Comparison of ENCODE assay signal across 26 cellular contexts in the genomic region with DNA sequence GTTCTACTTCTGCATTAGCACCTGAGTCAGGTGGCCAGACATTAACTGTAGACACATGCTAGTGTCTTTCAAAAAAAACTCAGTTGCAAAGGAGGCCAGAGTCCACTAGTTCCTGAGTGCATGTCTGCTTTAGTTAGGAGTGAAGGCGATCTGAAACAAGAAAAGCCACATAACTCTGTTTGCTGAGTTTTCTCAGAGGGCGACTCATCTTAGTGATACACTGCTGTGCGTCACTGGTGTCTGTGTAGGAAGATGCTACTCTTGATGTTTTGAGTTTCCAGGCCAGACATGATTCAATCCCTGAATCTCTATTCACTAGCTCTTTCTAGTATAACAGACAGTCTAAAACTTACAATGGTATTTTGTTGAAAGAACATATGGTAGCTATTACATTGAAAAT.
DNase-seq lines count a peak whose midpoint lies in the region; ATAC-seq and TF ChIP-seq lines count a peak whose summit lies in the region.
"Had no signal": no experiment of that assay in that cellular context is flagged by ENCODE, and none has a peak within 500 bp of the region (broad histone marks: within the 10 kb centered on the region; RNA-seq: fewer than 3 reads in every experiment).

No MANE protein-coding gene starts in this region.

- no peak overlapping the region for H2AFZ ChIP-seq in IMR-90 (replicated peaks; ENCODE audit: low read length, poor library complexity)

- no peaks in the 10 kb centered on the region for H3K27me3 ChIP-seq in AG04450 (ENCODE audit: control insufficient read depth, insufficient read depth, low read length)
- H3K27me3 ChIP-seq in IMR-90 (ENCODE audit: control insufficient read depth, insufficient read depth, low read length), result no peaks in the 10 kb centered on the region
- H3K27me3 ChIP-seq in brain microvascular endothelial cell (replicated peaks), result no peaks in the 10 kb centered on the region
- H3K27me3 ChIP-seq in foreskin keratinocyte, result peaks cover 24% of the 10 kb centered on the region
- H3K27me3 ChIP-seq: gastrocnemius medialis, ovary had no signal

- TF ChIP-seq POLR2A in IMR-90 (IDR thresholded peaks at IDR 0.05; ENCODE audit: low read depth, low read length), result no peak

- H2BK15ac ChIP-seq in IMR-90 (ENCODE audit: low read depth, low read length), result no peak overlapping the region

- WGBS in IMR-90 (ENCODE audit: extremely low coverage in 2 of 2, insufficient read length in 1 of 2), 2 experiments, result no CpG with 5 or more reads among the region's 3 CpGs

- H3K4ac ChIP-seq in IMR-90 (ENCODE audit: low read depth, low read length), result peak overlapping the region; percentile 29; the same call in 1 of the 2 replicates

- BruUV-seq in IMR-90 (replicated peaks; lab: Mats Ljungman, UMichigan), result no TSS peak

- peak overlapping the region; percentile 77; the same call in 1 of the 2 replicates for H3K14ac ChIP-seq in IMR-90 (replicated peaks; ENCODE audit: low read depth, low read length)

- 0 out of 2 replicates have a peak, but pooled peaks cover 2% of the 10 kb centered on the region for H3K4me1 ChIP-seq in IMR-90 (ENCODE audit: control insufficient read depth, insufficient read depth, low read length)
- H3K4me1 ChIP-seq in foreskin keratinocyte, result no peaks in the 10 kb centered on the region
- H3K4me1 ChIP-seq: gastrocnemius medialis had no signal

- peak overlapping the region; percentile 53; the same call in 1 of the 2 replicates for H2BK120ac ChIP-seq in IMR-90 (ENCODE audit: low read depth, low read length)

- no peaks in the 10 kb centered on the region for H3K79me1 ChIP-seq in IMR-90 (ENCODE audit: low read depth in 1 of 2, low read length in 2 of 2)

- H3K4me3 ChIP-seq in AG04450 (ENCODE audit: low read depth, low read length), result no peak overlapping the region
- H3K4me3 ChIP-seq in IMR-90 (ENCODE audit: insufficient read depth, low read depth, low read length), result no peak overlapping the region
- H3K4me3 ChIP-seq in brain microvascular endothelial cell (ENCODE audit: low read depth, low read length), result no peak overlapping the region
- H3K4me3 ChIP-seq: gastrocnemius medialis, K562, ovary had no signal

- TF ChIP-seq CTCF in AG04450 (IDR thresholded peaks at IDR 0.05; ENCODE audit: low read depth, low read length) (no peak), IMR-90 (conservative IDR thresholded peaks at IDR 0.05; ENCODE audit: low read depth, low read length) (no peak), brain microvascular endothelial cell (IDR thresholded peaks at IDR 0.05; ENCODE audit: low read depth, low read length, missing control alignments) (no peak), foreskin keratinocyte (conservative IDR thresholded peaks at IDR 0.05) (no peak)

- no peak overlapping the region for H3K56ac ChIP-seq in IMR-90 (ENCODE audit: extremely low read depth, insufficient read depth, low read length)

- H3K9me3 ChIP-seq in AG04450 (ENCODE audit: control insufficient read depth, insufficient read depth, low read length), result no peaks in the 10 kb centered on the region
- H3K9me3 ChIP-seq in IMR-90 (ENCODE audit: control insufficient read depth, insufficient read depth, low read length), result no peaks in the 10 kb centered on the region
- H3K9me3 ChIP-seq: gastrocnemius medialis, ovary had no signal

- H4K5ac ChIP-seq in IMR-90 (ENCODE audit: low read depth, low read length), result no peak overlapping the region

- no peaks in the 10 kb centered on the region for H3K36me3 ChIP-seq in IMR-90 (ENCODE audit: control insufficient read depth, insufficient read depth, low read length)
- H3K36me3 ChIP-seq in brain microvascular endothelial cell (replicated peaks), result no peaks in the 10 kb centered on the region
- H3K36me3 ChIP-seq: gastrocnemius medialis, ovary had no signal

- no peaks in the 10 kb centered on the region for H4K20me1 ChIP-seq in IMR-90 (ENCODE audit: insufficient read depth, low read length)

- no peak overlapping the region for H3K27ac ChIP-seq in AG04450 (ENCODE audit: low read depth, low read length)
- H3K27ac ChIP-seq in IMR-90 (ENCODE audit: insufficient read depth, low read length), result no peak overlapping the region
- no peak overlapping the region for H3K27ac ChIP-seq in brain microvascular endothelial cell
- H3K27ac ChIP-seq in foreskin keratinocyte, result no peak overlapping the region
- H3K27ac ChIP-seq: gastrocnemius medialis, ovary had no signal

- H3K4me2 ChIP-seq in IMR-90 (ENCODE audit: low read depth, low read length), result peak overlapping the region; percentile 21; the same call in 1 of the 2 replicates

- in situ Hi-C loops in IMR-90 (cut with MboI; ENCODE audit: low sequenced_read_pairs), result no loop called here
- in situ Hi-C loops in brain microvascular endothelial cell (cut with HindIII; ENCODE audit: low pct_ligation_motif_present, low sequenced_read_pairs), result no loop called here

- H3K23ac ChIP-seq in IMR-90 (ENCODE audit: low read depth, low read length), result peak overlapping the region; percentile 63

- peak overlapping the region in 1 of 2 experiments; percentile 11; a peak in 1 of 4 replicates for H4K8ac ChIP-seq in IMR-90 (ENCODE audit: low read depth in 2 of 2, low read length in 2 of 2)

- intact Hi-C loops in IMR-90 (cut with micrococcal nuclease), result no loop called here

- CTCF ChIA-PET in AG04450 (lab: Charles Lee), result no interaction called here
- CTCF ChIA-PET in IMR-90 (lab: Yijun Ruan, JAX), result no interaction called here

- POLR2A ChIA-PET in AG04450 (lab: Yijun Ruan, JAX) (no interaction called here), IMR-90 (lab: Charles Lee; ENCODE audit: unreplicated experiment) (no interaction called here)

- H3K18ac ChIP-seq in IMR-90 (ENCODE audit: low read depth, low read length), result no peak overlapping the region

- no peak for TF ChIP-seq RAD21 in IMR-90 (IDR thresholded peaks at IDR 0.05; ENCODE audit: low read length)

- H3K9me1 ChIP-seq in IMR-90 (ENCODE audit: insufficient read depth, low read length), result peaks cover 3% of the 10 kb centered on the region; the same call in 1 of the 2 replicates

- dilution Hi-C loops in IMR-90 (cut with HindIII; ENCODE audit: low sequenced_read_pairs, unreplicated experiment), result no loop called here

- peak overlapping the region; percentile 41 for H2BK5ac ChIP-seq in IMR-90 (ENCODE audit: low read depth, low read length, poor library complexity, severe bottlenecking)

- H4K91ac ChIP-seq in IMR-90 (ENCODE audit: insufficient read depth, low read depth, low read length), result no peak overlapping the region

- peak overlapping the region; percentile 55 for H2BK20ac ChIP-seq in IMR-90 (ENCODE audit: low read depth, low read length)

- 0 out of 2 replicates have a peak overlapping the region, but pooled peaks have one; percentile 4 for H2AK5ac ChIP-seq in IMR-90 (ENCODE audit: low read depth, low read length)

- H2AK9ac ChIP-seq in IMR-90 (replicated peaks; ENCODE audit: low read depth, low read length, poor library complexity), result no peak overlapping the region

- ATAC-seq in IMR-90 (ENCODE audit: low read depth) (peak; percentile 92), foreskin keratinocyte (peak; percentile 71)
- ATAC-seq: activated CD4-positive, alpha-beta T cell treated with anti-CD3 and anti-CD28 coated beads for 36 hours; gastrocnemius medialis; K562; left lobe of liver had no signal

- DNase-seq in AG04450 (ENCODE audit: low read depth, low spot score) (peak; percentile 13), IMR-90 (peak; percentile 88), brain microvascular endothelial cell (peak; percentile 5), foreskin keratinocyte (peak; percentile 20 to 47), pons (ENCODE audit: low spot score) (no peak), SK-N-DZ (ENCODE audit: low spot score) (no peak), NCI-H2171 (lab: John Stamatoyannopoulos, UW) (no peak), hippocampal formation (lab: John Stamatoyannopoulos, UW) (no peak)
- DNase-seq: 8988T; activated CD4-positive, alpha-beta T cell treated with anti-CD3 and anti-CD28 coated beads for 36 hours; activated CD8-positive, alpha-beta memory T cell treated with anti-CD3 and anti-CD28 coated beads for 24 hours; activated effector memory CD4-positive, alpha-beta T cell treated with Interleukin-2 at 50 U/mL for 16 hours; activated T-cell treated with anti-CD3 and anti-CD28 coated beads for 4 hours; CD4-positive, alpha-beta T cell; cortex of kidney; DND-41; effector memory CD4-positive, alpha-beta T cell; erythroblast; gastrocnemius medialis; NCI-H2029 treated with DMSO at 0.1 percent for 48 hours; NCI-H226; ovary; SHP77 treated with DMSO at 0.1 percent for 48 hours; stimulated activated naive CD4-positive, alpha-beta T cell had no signal

- H3K9ac ChIP-seq in IMR-90 (ENCODE audit: low read depth, low read length), result no peak overlapping the region

TF ChIP-seq in IMR-90, 13 proteins besides CTCF, POLR2A, EP300 and RAD21:
- TF ChIP-seq RFX5 (IDR thresholded peaks at IDR 0.05; ENCODE audit: low read depth, low read length) (no peak), FOS (IDR thresholded peaks at IDR 0.05; ENCODE audit: low read depth, low read length) (peak; percentile 27; the same call in 1 of the 2 replicates)

Comparison
In these comparisons a context has a peak if more than half of its experiments do, and no peak if none do; other contexts are left out.
1. DNase-seq: peak in AG04450 (single experiment), IMR-90 (single experiment), brain microvascular endothelial cell (single experiment) and foreskin keratinocyte (2 of 2); none in pons (single experiment), SK-N-DZ (single experiment), NCI-H2171 (single experiment) and hippocampal formation (0 of 2).